ENCODE assay signal across 29 cellular contexts in genomic region chr12:113039911-113040425, GRCh38. TPM values are rescaled to one million over a fixed set of nuclear protein-coding genes. Genes with fewer than 3 reads are reported as not detected.
DNase-seq lines count a peak whose midpoint lies in the region; ATAC-seq, FAIRE-seq and TF ChIP-seq lines count a peak whose summit lies in the region.
"Had no signal": no experiment of that assay in that cellular context is flagged by ENCODE, and none has a peak within 500 bp of the region (broad histone marks: within the 10 kb centered on the region; RNA-seq: fewer than 3 reads in every experiment).

No MANE protein-coding gene starts in this region.

- H2AFZ ChIP-seq in HCT116 (ENCODE audit: low read depth, low read length, poor library complexity, severe bottlenecking): no peak overlapping the region

- TF ChIP-seq RAD21 in A549 (conservative IDR thresholded peaks at IDR 0.05 in 1 of 2, IDR thresholded peaks at IDR 0.05 in 1 of 2) (no peak), HCT116 (IDR thresholded peaks at IDR 0.05; ENCODE audit: low read depth) (no peak)

- no peaks in the 10 kb centered on the region for H3K9me2 ChIP-seq in HCT116 (ENCODE audit: insufficient read depth)

- H3K4me3 ChIP-seq in A549 (no peak overlapping the region), HCT116 (replicated peaks in 1 of 2; ENCODE audit: low read depth in 1 of 2, low read length in 2 of 2) (no peak overlapping the region), adipocyte (ENCODE audit: low read length) (peak overlapping the region; percentile 46), suprapubic skin (no peak overlapping the region)
- H3K4me3 ChIP-seq: BLaER1, left lung, thyroid gland had no signal

- no peaks in the 10 kb centered on the region for H4K20me1 ChIP-seq in HCT116 (ENCODE audit: insufficient read depth)
- H4K20me1 ChIP-seq: BLaER1 had no signal

- DNase-seq in A549 (ENCODE audit: low read depth in 1 of 2, low spot score in 1 of 2): no peak
- no peak for DNase-seq in HCT116 (ENCODE audit: low read depth, low spot score)
- no peak for DNase-seq in adipocyte (ENCODE audit: low read depth)
- DNase-seq in foreskin keratinocyte: peak; percentile 41 to 55
- no peak for DNase-seq in T-helper 9 cell
- no peak for DNase-seq in suprapubic skin (ENCODE audit: low spot score in 2 of 2)
- no peak for DNase-seq in Kasumi-1 (lab: John Stamatoyannopoulos, UW)
- DNase-seq: activated CD4-positive, alpha-beta memory T cell treated with anti-CD3 and anti-CD28 coated beads for 36 hours; activated CD4-positive, CD25-positive, alpha-beta regulatory T cell; activated CD8-positive, alpha-beta memory T cell treated with anti-CD3 and anti-CD28 coated beads, Interleukin-2, amount 50 U/mL, for 4 hours; activated naive CD4-positive, alpha-beta T cell treated with anti-CD3 and anti-CD28 coated beads, Interleukin-2, amount 50 U/mL, for 16 hours; Caco-2; caudate nucleus; cortex of kidney; DMS79 treated with DMSO at 0.1 percent for 48 hours; endodermal cell; naive thymus-derived CD8-positive, alpha-beta T cell; NCI-H1694 treated with DMSO at 0.1 percent for 48 hours; NCI-H510A; occipital lobe; SIG-M5; stimulated activated naive CD8-positive, alpha-beta T cell treated with anti-CD3 and anti-CD28 coated beads, Interleukin-15, amount 100 ng/mL, for 72 hours; T-cell had no signal

- no peak for TF ChIP-seq POLR2A in A549 (IDR thresholded peaks at IDR 0.05; ENCODE audit: low read length)
- TF ChIP-seq POLR2A in HCT116 (IDR thresholded peaks at IDR 0.05; ENCODE audit: borderline replicate concordance, extremely low read depth, insufficient read depth, insufficient read length): no peak
- TF ChIP-seq POLR2A in suprapubic skin (IDR thresholded peaks at IDR 0.05): no peak

- TF ChIP-seq EP300 in A549 (IDR thresholded peaks at IDR 0.05) (no peak), suprapubic skin (IDR thresholded peaks at IDR 0.05) (no peak)

- intact Hi-C loops in HCT116 (cut with micrococcal nuclease): no loop called here

- H3K4me2 ChIP-seq in A549 (peak overlapping the region; percentile 41; the same call in 2 of the 3 replicates), HCT116 (ENCODE audit: low read length) (peak overlapping the region; percentile 50; the same call in 1 of the 2 replicates)
- H3K4me2 ChIP-seq: BLaER1 had no signal

- peaks cover 11% of the 10 kb centered on the region for H3K4me1 ChIP-seq in A549
- H3K4me1 ChIP-seq in HCT116 (ENCODE audit: control insufficient read depth in 1 of 2, insufficient read depth in 2 of 2, low read length in 2 of 2): peaks cover 6 to 16% of the 10 kb centered on the region in 2 experiments; a peak in 3 of 4 replicates
- H3K4me1 ChIP-seq in adipocyte (ENCODE audit: control insufficient read depth, insufficient read depth, low read length): peaks cover 11% of the 10 kb centered on the region
- H3K4me1 ChIP-seq in foreskin keratinocyte: peaks cover 19% of the 10 kb centered on the region
- H3K4me1 ChIP-seq in suprapubic skin: peaks cover 10% of the 10 kb centered on the region
- H3K4me1 ChIP-seq: Caco-2, thyroid gland had no signal

- H3K27ac ChIP-seq in A549: no peak overlapping the region; a peak in 1 of 6 replicates
- H3K27ac ChIP-seq in HCT116 (ENCODE audit: low read depth, low read length): no peak overlapping the region
- peak overlapping the region; percentile 81 for H3K27ac ChIP-seq in foreskin keratinocyte
- H3K27ac ChIP-seq in suprapubic skin: no peak overlapping the region
- H3K27ac ChIP-seq: BLaER1, thyroid gland had no signal

- H3K9me3 ChIP-seq in A549 (no peaks in the 10 kb centered on the region), HCT116 (ENCODE audit: control insufficient read depth in 1 of 2, insufficient read depth in 1 of 2, low read depth in 1 of 2, low read length in 2 of 2) (no peaks in the 10 kb centered on the region), adipocyte (ENCODE audit: control insufficient read depth, low read length) (peaks cover 7% of the 10 kb centered on the region), suprapubic skin (no peaks in the 10 kb centered on the region)
- H3K9me3 ChIP-seq: Caco-2, left lung, thyroid gland had no signal

- H3K36me3 ChIP-seq in HCT116 (ENCODE audit: control insufficient read depth in 1 of 2, insufficient read depth in 2 of 2, low read length in 2 of 2) (no peaks in the 10 kb centered on the region), adipocyte (ENCODE audit: control insufficient read depth, insufficient read depth, low read length, severe bottlenecking) (no peaks in the 10 kb centered on the region), suprapubic skin (no peaks in the 10 kb centered on the region)
- H3K36me3 ChIP-seq: BLaER1, left lung, thyroid gland had no signal

- RAD21 ChIA-PET in HCT116 (lab: Charles Lee; ENCODE audit: low non-redundant PET in 1 of 2, low total read pairs in 2 of 2, uncharacterized antibody in 2 of 2, unreplicated experiment in 2 of 2): no interaction called here

- no peak for TF ChIP-seq CTCF in A549 (IDR thresholded peaks at IDR 0.05)
- no peak for TF ChIP-seq CTCF in HCT116 (IDR thresholded peaks at IDR 0.05 in 2 of 3, conservative IDR thresholded peaks at IDR 0.05 in 1 of 3; ENCODE audit: borderline replicate concordance in 1 of 3, insufficient read depth in 1 of 3, low read depth in 2 of 3, low read length in 2 of 3)
- TF ChIP-seq CTCF in foreskin keratinocyte (conservative IDR thresholded peaks at IDR 0.05): no peak
- no peak for TF ChIP-seq CTCF in suprapubic skin (IDR thresholded peaks at IDR 0.05)

- no peak for FAIRE-seq in A549 (lab: Jason Lieb, UNC)
- FAIRE-seq: small intestine had no signal

- H3K9ac ChIP-seq in HCT116 (ENCODE audit: low read length) (no peak overlapping the region), adipocyte (ENCODE audit: low read length) (no peak overlapping the region)
- H3K9ac ChIP-seq: BLaER1 had no signal

- H3K27me3 ChIP-seq in HCT116 (ENCODE audit: insufficient read depth, low read length) (0 out of 2 replicates have a peak, but pooled peaks cover under 1% of the 10 kb centered on the region), adipocyte (replicated peaks; ENCODE audit: control insufficient read depth, insufficient read depth, low read length) (no peaks in the 10 kb centered on the region), foreskin keratinocyte (no peaks in the 10 kb centered on the region), suprapubic skin (peaks cover 13% of the 10 kb centered on the region)
- H3K27me3 ChIP-seq: BLaER1, thyroid gland had no signal

- CTCF ChIA-PET in A549 (lab: Yijun Ruan, JAX) (interaction anchor here (0.5 to 3.8 kb wide), 7 partner anchors 9 to 525 kb away, joined by 3 to 42 read pairs (median 4); no protein-coding TSS in a partner anchor), HCT116 (lab: Charles Lee) (interaction anchor here (1.2 kb wide), 1 partner anchor 47 kb away, joined by 3 read pairs; no protein-coding TSS in a partner anchor)

- ATAC-seq in A549 (no peak), HCT116 (no peak), foreskin keratinocyte (peak; percentile 73), GM18519 (IDR thresholded peaks at IDR 0.05; ENCODE audit: low FRiP score, unreplicated experiment) (no peak)
- ATAC-seq: naive thymus-derived CD8-positive, alpha-beta T cell; stimulated activated naive CD8-positive, alpha-beta T cell treated with anti-CD3 and anti-CD28 coated beads, Interleukin-15, amount 100 ng/mL, for 72 hours; T-cell had no signal

- no peaks in the 10 kb centered on the region for H3K79me2 ChIP-seq in HCT116 (ENCODE audit: insufficient read depth, low read length)

- 60% methylated on average over 4 of the region's 4 CpGs for WGBS in A549 (ENCODE audit: missing lambda C conversion rate)
- 64% methylated on average over 4 of the region's 4 CpGs for WGBS in suprapubic skin

- POLR2A ChIA-PET in A549 (lab: Yijun Ruan, JAX): no interaction called here
- POLR2A ChIA-PET in HCT116 (lab: Charles Lee): no interaction called here

- BruUV-seq in HCT116 (replicated peaks; lab: Mats Ljungman, UMichigan): no TSS peak

TF ChIP-seq in A549, 52 proteins besides CTCF, POLR2A, EP300 and RAD21 (continues in another document):
- TF ChIP-seq CBX2 (IDR thresholded peaks at IDR 0.05; ENCODE audit: borderline replicate concordance, low read depth) (no peak), HEYL (CRISPR knock-in tag; IDR thresholded peaks at IDR 0.05) (no peak)

TF ChIP-seq in HCT116, 20 proteins besides CTCF, POLR2A, EP300 and RAD21 (continues in another document):
- TF ChIP-seq ATF3 (IDR thresholded peaks at IDR 0.05): no peak
- TF ChIP-seq ELF1 (IDR thresholded peaks at IDR 0.05; ENCODE audit: borderline replicate concordance, low read depth): no peak
- no peak for TF ChIP-seq CBX3 (IDR thresholded peaks at IDR 0.05; ENCODE audit: low read depth)
- no peak for TF ChIP-seq POLR2AphosphoS5 (IDR thresholded peaks at IDR 0.05; ENCODE audit: low read depth, low read length)
- no peak for TF ChIP-seq ZNF274 (IDR thresholded peaks at IDR 0.05; ENCODE audit: low read depth, low read length)
- TF ChIP-seq YY1 (IDR thresholded peaks at IDR 0.05; ENCODE audit: extremely low read depth, insufficient replicate concordance, low read depth, low read length): no peak
- no peak for TF ChIP-seq FOSL1 (IDR thresholded peaks at IDR 0.05; ENCODE audit: low read depth)
- no peak for TF ChIP-seq EZH2 (IDR thresholded peaks at IDR 0.05)
- no peak for TF ChIP-seq SIN3A (IDR thresholded peaks at IDR 0.05; ENCODE audit: low read depth)

RNA-seq across cellular contexts. Expression of gene DTX1, which starts 16.6 kb away (rescaled TPM):
- polyA plus RNA-seq in A549 (2011; rRNA removed): 0.28 and 0.36 TPM in 2 replicates
- polyA plus RNA-seq in A549 (2012; cell fraction: cytosol; rRNA removed): 0.36 and 0.51 TPM in 2 replicates
- 0.27 and 0.77 TPM in 2 replicates for polyA plus RNA-seq in A549 (2012; cell fraction: nucleus; rRNA removed)
- polyA plus RNA-seq in A549 (2017; fragmentation: RNase III; extraction: RNeasy Plus Mini Kit Qiagen cat#74134 plus additional on column Dnase treatment): 0.28 to 0.37 TPM (median 0.29 TPM) in 3 replicates
- 0.45 and 0.54 TPM in 2 replicates for polyA minus RNA-seq in A549 (2011; rRNA and poly(A)+ RNA removed)
- total RNA-seq in HCT116 (2021; ENCODE audit: unreplicated experiment): not detected
- 0.55 and 0.62 TPM in 2 replicates for polyA plus RNA-seq in HCT116 (2012)
- not detected in 2 replicates for total RNA-seq in foreskin keratinocyte
- not detected in 2 replicates for polyA plus RNA-seq in foreskin keratinocyte
- 1 to 10 TPM; 1.1 to 3.4 (median 1.7) TPM for total RNA-seq in suprapubic skin
- total RNA-seq: Caco-2, fibroblast of lung had no signal
- polyA plus RNA-seq: fibroblast of lung had no signal

Comparison
In these comparisons a context has a peak if more than half of its experiments do, and no peak if none do; other contexts are left out.
1. DNase-seq: peak in foreskin keratinocyte (2 of 2); none in A549 (0 of 2), HCT116 (single experiment), adipocyte (single experiment), T-helper 9 cell (single experiment), suprapubic skin (0 of 2) and Kasumi-1 (0 of 2).